8 cellular contexts compared by ENCODE assay signal in genomic region chr11:125494987-125495725, GRCh38. TPM values are rescaled to one million over a fixed set of nuclear protein-coding genes. Genes with fewer than 3 reads are reported as not detected.
DNase-seq lines count a peak whose midpoint lies in the region; ATAC-seq and TF ChIP-seq lines count a peak whose summit lies in the region.

No MANE protein-coding gene starts in this region.

- no peak for TF ChIP-seq CTCF in left lung (IDR thresholded peaks at IDR 0.05)

- intact Hi-C loops in activated CD4-positive, alpha-beta T cell treated with anti-CD3 and anti-CD28 coated beads, Interleukin-2, amount 10 ng/mL, durations not matched to agents 24 days and 14 days (cut with micrococcal nuclease): no loop called here
- intact Hi-C loops in left lung (cut with DNase I): no loop called here

- H3K4me3 ChIP-seq in left lung: peak overlapping the region; percentile 42 to 54

- H3K9me3 ChIP-seq in left lung: no peaks in the 10 kb centered on the region

- H3K27me3 Mint-ChIP-seq in activated CD4-positive, alpha-beta T cell treated with anti-CD3 and anti-CD28 coated beads, Interleukin-2, amount 10 ng/mL, durations not matched to agents 24 days and 14 days: peaks cover 60% of the 10 kb centered on the region

- H3K9me3 Mint-ChIP-seq in activated CD4-positive, alpha-beta T cell treated with anti-CD3 and anti-CD28 coated beads, Interleukin-2, amount 10 ng/mL, durations not matched to agents 24 days and 14 days: no peaks in the 10 kb centered on the region

- peaks cover 4 to 18% of the 10 kb centered on the region in 2 donors for H3K4me1 ChIP-seq in left lung

- peaks cover 8 to 71% of the 10 kb centered on the region in 2 donors for H3K27me3 ChIP-seq in left lung

- ATAC-seq in SK-N-SH treated with all-trans-retinoic acid at 6 μM for 48 hours (peak; percentile 84), left lung (peak; percentile 72)
- ATAC-seq in stimulated activated naive CD8-positive, alpha-beta T cell treated with anti-CD3 and anti-CD28 coated beads, Interleukin-15, Interleukin-2, amounts not matched to agents 100 U/mL and 50 U/mL, for 24 hours: peak; percentile 43

- H3K27ac ChIP-seq in left lung: peak overlapping the region in 1 of 2 donors; percentile 58

- H3K4me1 Mint-ChIP-seq in activated CD4-positive, alpha-beta T cell treated with anti-CD3 and anti-CD28 coated beads, Interleukin-2, amount 10 ng/mL, durations not matched to agents 24 days and 14 days: peaks cover 20% of the 10 kb centered on the region

- DNase-seq in activated CD4-positive, alpha-beta T cell treated with anti-CD3 and anti-CD28 coated beads, Interleukin-2, amount 10 ng/mL, durations not matched to agents 24 days and 14 days: peak; percentile 62
- no peak for DNase-seq in activated CD4-positive, alpha-beta T cell treated with anti-CD3 and anti-CD28 coated beads, Interleukin-2, amount 50 U/mL, for 1 hour
- DNase-seq in ecto neural progenitor cell (ENCODE audit: low spot score): peak; percentile 74
- DNase-seq in left lung: peak in 1 of 2 donors; percentile 77
- no peak for DNase-seq in stimulated activated naive CD8-positive, alpha-beta T cell treated with anti-CD3 and anti-CD28 coated beads, Interleukin-15, Interleukin-2, amounts not matched to agents 100 U/mL and 50 U/mL, for 24 hours
- no peak for DNase-seq in NOMO-1 (lab: John Stamatoyannopoulos, UW; ENCODE audit: unreplicated experiment in 2 of 2)
- no peak for DNase-seq in NCI-H2029 treated with DMSO at 0.1 percent for 48 hours (lab: John Stamatoyannopoulos, UW)

- H3K4me3 Mint-ChIP-seq in activated CD4-positive, alpha-beta T cell treated with anti-CD3 and anti-CD28 coated beads, Interleukin-2, amount 10 ng/mL, durations not matched to agents 24 days and 14 days: peak overlapping the region; percentile 86

- no peaks in the 10 kb centered on the region for H3K36me3 ChIP-seq in left lung

- H3K36me3 Mint-ChIP-seq in activated CD4-positive, alpha-beta T cell treated with anti-CD3 and anti-CD28 coated beads, Interleukin-2, amount 10 ng/mL, durations not matched to agents 24 days and 14 days (ENCODE audit: low read depth): peaks cover 4% of the 10 kb centered on the region

- H3K27ac Mint-ChIP-seq in activated CD4-positive, alpha-beta T cell treated with anti-CD3 and anti-CD28 coated beads, Interleukin-2, amount 10 ng/mL, durations not matched to agents 24 days and 14 days: no peak overlapping the region

TF ChIP-seq in SK-N-SH treated with all-trans-retinoic acid at 6 μM for 48 hours, 23 proteins besides CTCF, POLR2A, EP300 and RAD21:
- TF ChIP-seq OSR1 (CRISPR knock-in tag; IDR thresholded peaks at IDR 0.05) (no peak), ARNTL (CRISPR knock-in tag; IDR thresholded peaks at IDR 0.05; ENCODE audit: borderline replicate concordance, low read depth) (no peak), CSDC2 (CRISPR knock-in tag; IDR thresholded peaks at IDR 0.05) (no peak), TCF4 (CRISPR knock-in tag; IDR thresholded peaks at IDR 0.05; ENCODE audit: borderline replicate concordance) (no peak), BACH2 (CRISPR knock-in tag; IDR thresholded peaks at IDR 0.05; ENCODE audit: borderline replicate concordance) (no peak), RARB (CRISPR knock-in tag; IDR thresholded peaks at IDR 0.05) (no peak), CREB5 (CRISPR knock-in tag; IDR thresholded peaks at IDR 0.05; ENCODE audit: low read depth) (no peak)

RNA-seq across cellular contexts. Expression of gene FEZ1, which starts 0.9 kb away (rescaled TPM):
- total RNA-seq in activated CD4-positive, alpha-beta T cell treated with anti-CD3 and anti-CD28 coated beads, Interleukin-2, amount 10 ng/mL, durations not matched to agents 24 days and 14 days: 1.2 and 1.7 TPM in 2 replicates
- 10 to 100 TPM; 31.8 to 41.1 TPM for total RNA-seq in left lung

Comparison
In these comparisons a context has a peak if more than half of its experiments do, and no peak if none do; other contexts are left out.
1. DNase-seq: peak in activated CD4-positive, alpha-beta T cell treated with anti-CD3 and anti-CD28 coated beads, Interleukin-2, amount 10 ng/mL, durations not matched to agents 24 days and 14 days (single experiment) and ecto neural progenitor cell (single experiment); none in activated CD4-positive, alpha-beta T cell treated with anti-CD3 and anti-CD28 coated beads, Interleukin-2, amount 50 U/mL, for 1 hour (single experiment), stimulated activated naive CD8-positive, alpha-beta T cell treated with anti-CD3 and anti-CD28 coated beads, Interleukin-15, Interleukin-2, amounts not matched to agents 100 U/mL and 50 U/mL, for 24 hours (single experiment), NOMO-1 (0 of 2) and NCI-H2029 treated with DMSO at 0.1 percent for 48 hours (single experiment).
2. RNA of gene FEZ1, which starts 0.9 kb away (total RNA-seq): 31.8 to 41.1 TPM in left lung; 1.2 to 1.7 TPM in activated CD4-positive, alpha-beta T cell treated with anti-CD3 and anti-CD28 coated beads, Interleukin-2, amount 10 ng/mL, durations not matched to agents 24 days and 14 days; every median in the first group is over 10 times any median in the second.
3. Peak in every context shown above with its lines, with median percentiles within 50 percentile points of each other: ATAC-seq.